Comparison of ENCODE assay signal across 10 cellular contexts in the genomic region with DNA sequence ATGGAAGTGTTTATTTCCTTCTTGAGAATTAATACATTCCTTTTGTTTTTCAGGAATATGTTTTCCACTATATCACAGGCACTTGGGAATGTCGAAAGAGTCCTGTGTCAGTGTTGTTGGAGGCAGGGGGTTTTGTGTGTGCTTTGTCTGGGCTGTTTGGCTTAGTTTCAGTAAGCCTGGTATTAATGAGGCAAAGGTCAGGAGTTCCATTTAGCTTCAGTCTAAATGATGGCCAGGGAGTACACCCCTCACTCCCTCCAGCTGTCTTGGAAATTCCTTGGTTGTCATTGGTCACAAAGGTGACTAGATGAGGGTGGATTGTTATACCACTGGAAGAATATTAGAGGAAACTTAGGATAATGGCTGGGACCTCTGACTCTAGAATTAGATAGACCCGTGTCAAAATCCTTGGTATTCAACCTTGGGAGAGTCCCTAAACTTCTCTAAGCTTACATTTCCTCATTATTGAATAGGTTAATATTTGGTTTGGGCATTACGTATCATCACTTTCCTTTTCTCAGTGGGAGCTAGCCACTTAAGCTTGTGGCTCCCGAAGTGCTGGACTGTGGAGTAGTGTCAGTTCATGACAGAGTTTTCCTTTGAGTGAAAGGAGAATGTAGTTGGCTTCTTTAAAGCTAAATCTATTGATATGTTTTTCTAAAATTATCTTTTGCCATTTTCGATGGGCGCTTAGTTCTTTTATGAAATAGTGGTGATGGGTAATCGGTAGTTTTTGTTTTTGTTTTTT. TPM values are rescaled to one million over a fixed set of nuclear protein-coding genes. Genes with fewer than 3 reads are reported as not detected.
DNase-seq lines count a peak whose midpoint lies in the region; ATAC-seq and TF ChIP-seq lines count a peak whose summit lies in the region.
"Had no signal": no experiment of that assay in that cellular context is flagged by ENCODE, and none has a peak within 500 bp of the region (broad histone marks: within the 10 kb centered on the region; RNA-seq: fewer than 3 reads in every experiment).

No MANE protein-coding gene starts in this region.

- no peak overlapping the region for H4K8ac ChIP-seq in neuronal stem cell (ENCODE audit: low read depth, low read length)

- H2AK5ac ChIP-seq in neuronal stem cell (ENCODE audit: low read depth, low read length) = no peak overlapping the region

- no peak overlapping the region for H3K4ac ChIP-seq in neuronal stem cell (ENCODE audit: low read length)

- H3K14ac ChIP-seq in neuronal stem cell (ENCODE audit: low read length) = no peak overlapping the region

- ATAC-seq in PC-3 (no peak), foreskin keratinocyte (no peak)

- peak overlapping the region; percentile 23 for H3K27ac ChIP-seq in AG04450 (ENCODE audit: low read depth, low read length)
- H3K27ac ChIP-seq in neuronal stem cell (replicated peaks; ENCODE audit: low read length) = peak overlapping the region; percentile 42
- no peak overlapping the region for H3K27ac ChIP-seq in PC-3 (ENCODE audit: low read length)
- H3K27ac ChIP-seq in foreskin keratinocyte = no peak overlapping the region

- H3K9me2 ChIP-seq in PC-3 (replicated peaks; ENCODE audit: low read length) = no peaks in the 10 kb centered on the region

- H3K4me3 ChIP-seq in AG04450 (ENCODE audit: low read depth, low read length) = no peak overlapping the region
- peak overlapping the region; percentile 18 for H3K4me3 ChIP-seq in fibroblast of pulmonary artery (replicated peaks; ENCODE audit: low read depth, low read length)
- H3K4me3 ChIP-seq in neuronal stem cell (ENCODE audit: low read length in 2 of 2) = no peak overlapping the region
- no peak overlapping the region for H3K4me3 ChIP-seq in PC-3 (ENCODE audit: low read length)
- H3K4me3 ChIP-seq: prostate gland had no signal

- no peak overlapping the region for H3K18ac ChIP-seq in neuronal stem cell (ENCODE audit: low read length)

- POLR2A ChIA-PET in AG04450 (lab: Yijun Ruan, JAX) (interaction anchor here (1.3 kb wide), 1 partner anchor 59 kb away, joined by 3 read pairs; no protein-coding TSS in a partner anchor), PC-3 (lab: Charles Lee; ENCODE audit: unreplicated experiment) (no interaction called here)

- no TSS peak for BruUV-seq in PC-3 (replicated peaks; lab: Mats Ljungman, UMichigan)

- no peak for DNase-seq in AG04450 (ENCODE audit: low read depth, low spot score)
- peak; percentile 68 for DNase-seq in NCI-H69 (lab: John Stamatoyannopoulos, UW)
- DNase-seq in fibroblast of pulmonary artery (ENCODE audit: low read depth) = peak; percentile 82
- peak; percentile 76 for DNase-seq in neuronal stem cell (ENCODE audit: low spot score)
- no peak for DNase-seq in NCI-H1436 (lab: John Stamatoyannopoulos, UW)
- no peak for DNase-seq in NCI-H524 treated with DMSO at 0.1 percent for 48 hours (lab: John Stamatoyannopoulos, UW)
- no peak for DNase-seq in PC-3
- no peak for DNase-seq in foreskin keratinocyte
- DNase-seq: central memory CD4-positive, alpha-beta T cell had no signal

- H2BK5ac ChIP-seq in neuronal stem cell (ENCODE audit: low read length) = no peak overlapping the region

- H2BK120ac ChIP-seq in neuronal stem cell (ENCODE audit: low read depth, low read length) = no peak overlapping the region

- H3K36me3 ChIP-seq in neuronal stem cell (replicated peaks in 1 of 2; ENCODE audit: control insufficient read depth in 2 of 2, insufficient read depth in 2 of 2, low read length in 2 of 2) (peaks cover 0 to 8% of the 10 kb centered on the region in 2 donors), PC-3 (ENCODE audit: low read depth, low read length) (no peaks in the 10 kb centered on the region)
- H3K36me3 ChIP-seq: prostate gland had no signal

- WGBS in neuronal stem cell (ENCODE audit: extremely low coverage in 2 of 2, insufficient read length in 2 of 2, insufficient replicate concordance in 1 of 2), 2 donors = 100% methylated on average over 1 of the region's 7 CpGs; no CpG with 5 or more reads in 1 of the 2 donors

- H3K9ac ChIP-seq in neuronal stem cell (ENCODE audit: low read depth, low read length, poor library complexity) (no peak overlapping the region), PC-3 (ENCODE audit: low read length) (no peak overlapping the region)

- H3K4me1 ChIP-seq in neuronal stem cell (ENCODE audit: control insufficient read depth in 2 of 2, insufficient read depth in 1 of 2, low read depth in 1 of 2, low read length in 2 of 2) (peaks cover 12 to 13% of the 10 kb centered on the region in 2 donors), PC-3 (ENCODE audit: insufficient read depth, low read length) (peaks cover 7% of the 10 kb centered on the region; the same call in 1 of the 2 replicates), foreskin keratinocyte (peaks cover 15% of the 10 kb centered on the region)

- H3K79me1 ChIP-seq in neuronal stem cell (ENCODE audit: low read depth, low read length) = no peaks in the 10 kb centered on the region

- H3K9me3 ChIP-seq in AG04450 (ENCODE audit: control insufficient read depth, insufficient read depth, low read length) (no peaks in the 10 kb centered on the region), neuronal stem cell (replicated peaks in 1 of 2; ENCODE audit: control insufficient read depth in 2 of 2, insufficient read depth in 1 of 2, low read depth in 1 of 2, low read length in 2 of 2) (peaks cover 0 to 5% of the 10 kb centered on the region in 2 donors), PC-3 (ENCODE audit: low read length) (no peaks in the 10 kb centered on the region)
- H3K9me3 ChIP-seq: prostate gland had no signal

- CTCF ChIA-PET in AG04450 (lab: Charles Lee) (interaction anchor here (1.7 kb wide), 1 partner anchor 96 kb away, joined by 9 read pairs; no protein-coding TSS in a partner anchor), PC-3 (lab: Charles Lee) (no interaction called here)

- peak overlapping the region; percentile 19 for H3K4me2 ChIP-seq in neuronal stem cell (ENCODE audit: insufficient read depth, low read length, poor library complexity, severe bottlenecking)
- H3K4me2 ChIP-seq in PC-3 (ENCODE audit: low read length) = no peak overlapping the region

- no peak overlapping the region for H3K23ac ChIP-seq in neuronal stem cell (ENCODE audit: low read depth, low read length, poor library complexity)

- H4K20me1 ChIP-seq in PC-3 (ENCODE audit: low read length) = peaks cover 43% of the 10 kb centered on the region

- H3F3A ChIP-seq in PC-3 (ENCODE audit: low read length, unreplicated experiment) = no peaks in the 10 kb centered on the region

- TF ChIP-seq CTCF in AG04450 (IDR thresholded peaks at IDR 0.05; ENCODE audit: low read depth, low read length) (no peak), fibroblast of pulmonary artery (IDR thresholded peaks at IDR 0.05; ENCODE audit: low read length, missing control alignments) (no peak), PC-3 (conservative IDR thresholded peaks at IDR 0.05; ENCODE audit: low read depth, low read length) (no peak), foreskin keratinocyte (conservative IDR thresholded peaks at IDR 0.05) (no peak)

- no peak overlapping the region for H2AFZ ChIP-seq in neuronal stem cell (ENCODE audit: low read length)
- no peak overlapping the region for H2AFZ ChIP-seq in PC-3 (ENCODE audit: low read length)

- no peaks in the 10 kb centered on the region for H3K27me3 ChIP-seq in AG04450 (ENCODE audit: control insufficient read depth, insufficient read depth, low read length)
- no peaks in the 10 kb centered on the region for H3K27me3 ChIP-seq in neuronal stem cell (ENCODE audit: control insufficient read depth in 3 of 3, insufficient read depth in 3 of 3, low read depth in 1 of 3, low read length in 3 of 3)
- no peaks in the 10 kb centered on the region for H3K27me3 ChIP-seq in PC-3 (ENCODE audit: low read length)
- no peaks in the 10 kb centered on the region for H3K27me3 ChIP-seq in foreskin keratinocyte

- H2BK15ac ChIP-seq in neuronal stem cell (ENCODE audit: low read length) = no peak overlapping the region

- H3K79me2 ChIP-seq in PC-3 (ENCODE audit: low read length) = peaks cover 95% of the 10 kb centered on the region

- no peak overlapping the region for H2BK12ac ChIP-seq in neuronal stem cell (ENCODE audit: low read length)

- intact Hi-C loops in PC-3 (cut with micrococcal nuclease) = no loop called here

- H4K91ac ChIP-seq in neuronal stem cell (ENCODE audit: low read depth, low read length, poor library complexity) = no peak overlapping the region

RNA-seq across cellular contexts. Expression of a gene that starts 5.2 kb away (rescaled TPM):
- polyA plus RNA-seq in AG04450 (2011; rRNA removed) (28.2 and 41.9 TPM in 2 replicates), foreskin keratinocyte (2.7 and 3.2 TPM in 2 replicates)
- polyA minus RNA-seq in AG04450 (2011; rRNA and poly(A)+ RNA removed) = 40.5 and 59.1 TPM in 2 replicates
- polyA plus RNA-seq in neuronal stem cell (2013, experiment 1 of 2) = 19.7 TPM
- 21.9 TPM for polyA plus RNA-seq in neuronal stem cell (2013, experiment 2 of 2)
- total RNA-seq in PC-3 (2014; rRNA removed) (17.6 and 35.0 TPM in 2 replicates), foreskin keratinocyte (25.3 and 28.5 TPM in 2 replicates)

Comparison
In these comparisons a context has a peak if more than half of its experiments do, and no peak if none do; other contexts are left out.
1. DNase-seq: peak in NCI-H69 (single experiment), fibroblast of pulmonary artery (single experiment) and neuronal stem cell (single experiment); none in AG04450 (single experiment), NCI-H1436 (single experiment), NCI-H524 treated with DMSO at 0.1 percent for 48 hours (single experiment), PC-3 (single experiment) and foreskin keratinocyte (0 of 2).
2. H3K27ac ChIP-seq: peak in AG04450 (single experiment) and neuronal stem cell (single experiment); none in PC-3 (single experiment) and foreskin keratinocyte (single experiment).